Comparison of ENCODE assay signal across 18 cellular contexts in genomic region chr14:100425454-100425814, GRCh38. TPM values are rescaled to one million over a fixed set of nuclear protein-coding genes. Genes with fewer than 3 reads are reported as not detected.
DNase-seq lines count a peak whose midpoint lies in the region; ATAC-seq and TF ChIP-seq lines count a peak whose summit lies in the region.
"Had no signal": no experiment of that assay in that cellular context is flagged by ENCODE, and none has a peak within 500 bp of the region (broad histone marks: within the 10 kb centered on the region; RNA-seq: fewer than 3 reads in every experiment).

No MANE protein-coding gene starts in this region.

- no peak for DNase-seq in activated CD8-positive, alpha-beta T cell treated with anti-CD3 and anti-CD28 coated beads, Interleukin-2, amount 10 ng/mL, durations not matched to agents 7 days and 5 days
- DNase-seq in activated CD8-positive, alpha-beta T cell treated with anti-CD3 and anti-CD28 coated beads for 36 hours, result no peak
- DNase-seq in NCI-H2227 treated with DMSO at 0.1 percent for 48 hours (lab: John Stamatoyannopoulos, UW) (peak; percentile 30), NCI-H146 (lab: John Stamatoyannopoulos, UW) (no peak), LoVo (ENCODE audit: low spot score) (no peak)
- no peak for DNase-seq in central memory CD8-positive, alpha-beta T cell (ENCODE audit: low spot score in 2 of 2)
- DNase-seq in stimulated activated effector memory CD8-positive, alpha-beta T cell treated with anti-CD3 and anti-CD28 coated beads, Interleukin-12 subunit alpha, Interleukin-12 subunit beta, amount 100 ng/mL, for 72 hours (ENCODE audit: low spot score in 2 of 2), result no peak
- DNase-seq: AML-193, COR-L47, DMS 273 treated with DMSO at 0.1 percent for 48 hours, GDM1, GOT3, Kasumi-1, NCI-H1105 treated with DMSO at 0.1 percent for 48 hours, NCI-H226, NCI-H524 had no signal

- intact Hi-C loops in activated CD8-positive, alpha-beta T cell treated with anti-CD3 and anti-CD28 coated beads for 36 hours (cut with micrococcal nuclease), result no loop called here

- H3K36me3 Mint-ChIP-seq in activated CD8-positive, alpha-beta T cell treated with anti-CD3 and anti-CD28 coated beads, Interleukin-2, amount 10 ng/mL, durations not matched to agents 7 days and 5 days (ENCODE audit: low read depth), result no peaks in the 10 kb centered on the region
- H3K36me3 Mint-ChIP-seq in activated CD8-positive, alpha-beta T cell treated with anti-CD3 and anti-CD28 coated beads for 36 hours (ENCODE audit: low read depth), result no peaks in the 10 kb centered on the region
- H3K36me3 Mint-ChIP-seq in central memory CD8-positive, alpha-beta T cell (ENCODE audit: insufficient read depth), result no peaks in the 10 kb centered on the region
- no peaks in the 10 kb centered on the region for H3K36me3 Mint-ChIP-seq in stimulated activated effector memory CD8-positive, alpha-beta T cell treated with anti-CD3 and anti-CD28 coated beads, Interleukin-12 subunit alpha, Interleukin-12 subunit beta, amount 100 ng/mL, for 72 hours

- H3K27ac Mint-ChIP-seq in activated CD8-positive, alpha-beta T cell treated with anti-CD3 and anti-CD28 coated beads, Interleukin-2, amount 10 ng/mL, durations not matched to agents 7 days and 5 days, result peak overlapping the region; percentile 11
- H3K27ac Mint-ChIP-seq in activated CD8-positive, alpha-beta T cell treated with anti-CD3 and anti-CD28 coated beads for 36 hours, result no peak overlapping the region
- peak overlapping the region; percentile 70 for H3K27ac Mint-ChIP-seq in central memory CD8-positive, alpha-beta T cell (ENCODE audit: low read depth)
- peak overlapping the region; percentile 42 for H3K27ac Mint-ChIP-seq in stimulated activated effector memory CD8-positive, alpha-beta T cell treated with anti-CD3 and anti-CD28 coated beads, Interleukin-12 subunit alpha, Interleukin-12 subunit beta, amount 100 ng/mL, for 72 hours

- no peaks in the 10 kb centered on the region for H3K9me3 Mint-ChIP-seq in activated CD8-positive, alpha-beta T cell treated with anti-CD3 and anti-CD28 coated beads, Interleukin-2, amount 10 ng/mL, durations not matched to agents 7 days and 5 days (ENCODE audit: insufficient read depth)
- no peaks in the 10 kb centered on the region for H3K9me3 Mint-ChIP-seq in activated CD8-positive, alpha-beta T cell treated with anti-CD3 and anti-CD28 coated beads for 36 hours
- H3K9me3 Mint-ChIP-seq in central memory CD8-positive, alpha-beta T cell, result no peaks in the 10 kb centered on the region
- no peaks in the 10 kb centered on the region for H3K9me3 Mint-ChIP-seq in stimulated activated effector memory CD8-positive, alpha-beta T cell treated with anti-CD3 and anti-CD28 coated beads, Interleukin-12 subunit alpha, Interleukin-12 subunit beta, amount 100 ng/mL, for 72 hours
- H3K9me3 Mint-ChIP-seq: IgD-negative memory B cell had no signal

- peaks cover 14% of the 10 kb centered on the region for H3K4me1 Mint-ChIP-seq in activated CD8-positive, alpha-beta T cell treated with anti-CD3 and anti-CD28 coated beads, Interleukin-2, amount 10 ng/mL, durations not matched to agents 7 days and 5 days (ENCODE audit: low read depth)
- peaks cover 4% of the 10 kb centered on the region for H3K4me1 Mint-ChIP-seq in activated CD8-positive, alpha-beta T cell treated with anti-CD3 and anti-CD28 coated beads for 36 hours (ENCODE audit: low read depth)
- H3K4me1 Mint-ChIP-seq in central memory CD8-positive, alpha-beta T cell, result peaks cover 28% of the 10 kb centered on the region
- peaks cover 40% of the 10 kb centered on the region for H3K4me1 Mint-ChIP-seq in stimulated activated effector memory CD8-positive, alpha-beta T cell treated with anti-CD3 and anti-CD28 coated beads, Interleukin-12 subunit alpha, Interleukin-12 subunit beta, amount 100 ng/mL, for 72 hours

- H3K4me3 Mint-ChIP-seq in activated CD8-positive, alpha-beta T cell treated with anti-CD3 and anti-CD28 coated beads, Interleukin-2, amount 10 ng/mL, durations not matched to agents 7 days and 5 days, result no peak overlapping the region
- H3K4me3 Mint-ChIP-seq in activated CD8-positive, alpha-beta T cell treated with anti-CD3 and anti-CD28 coated beads for 36 hours, result no peak overlapping the region
- H3K4me3 Mint-ChIP-seq in central memory CD8-positive, alpha-beta T cell, result no peak overlapping the region
- H3K4me3 Mint-ChIP-seq in stimulated activated effector memory CD8-positive, alpha-beta T cell treated with anti-CD3 and anti-CD28 coated beads, Interleukin-12 subunit alpha, Interleukin-12 subunit beta, amount 100 ng/mL, for 72 hours, result no peak overlapping the region
- H3K4me3 Mint-ChIP-seq: IgD-negative memory B cell had no signal

- no peak for ATAC-seq in activated CD8-positive, alpha-beta T cell treated with anti-CD3 and anti-CD28 coated beads, Interleukin-2, amount 10 ng/mL, durations not matched to agents 7 days and 5 days
- no peak for ATAC-seq in activated CD8-positive, alpha-beta T cell treated with anti-CD3 and anti-CD28 coated beads for 36 hours
- no peak for ATAC-seq in central memory CD8-positive, alpha-beta T cell (replicated peaks; ENCODE audit: extremely low read depth, poor library complexity, severe bottlenecking)
- no peak for ATAC-seq in stimulated activated effector memory CD8-positive, alpha-beta T cell treated with anti-CD3 and anti-CD28 coated beads, Interleukin-12 subunit alpha, Interleukin-12 subunit beta, amount 100 ng/mL, for 72 hours
- ATAC-seq in GM21723 (IDR thresholded peaks at IDR 0.05; ENCODE audit: unreplicated experiment), result no peak

- POLR2A ChIA-PET in activated CD8-positive, alpha-beta T cell treated with anti-CD3 and anti-CD28 coated beads, Interleukin-2, amount 10 ng/mL, durations not matched to agents 7 days and 5 days (lab: Charles Lee), result interaction anchor here (1.0 kb wide), 1 partner anchor 10 kb away, joined by 4 read pairs; no protein-coding TSS in a partner anchor
- POLR2A ChIA-PET in activated CD8-positive, alpha-beta T cell treated with anti-CD3 and anti-CD28 coated beads for 36 hours (lab: Charles Lee), result interaction anchor here (1.4 kb wide), 1 partner anchor 13 kb away, joined by 5 read pairs; no protein-coding TSS in a partner anchor

- TF ChIP-seq CTCF in activated CD8-positive, alpha-beta T cell treated with anti-CD3 and anti-CD28 coated beads for 36 hours (IDR thresholded peaks at IDR 0.05), result no peak

- CTCF ChIA-PET in activated CD8-positive, alpha-beta T cell treated with anti-CD3 and anti-CD28 coated beads, Interleukin-2, amount 10 ng/mL, durations not matched to agents 7 days and 5 days (lab: Charles Lee), result interaction anchor here (1.0 to 2.6 kb wide), 3 partner anchors 14 to 220 kb away, joined by 3 to 7 read pairs (median 5); no protein-coding TSS in a partner anchor
- CTCF ChIA-PET in activated CD8-positive, alpha-beta T cell treated with anti-CD3 and anti-CD28 coated beads for 36 hours (lab: Charles Lee), result interaction anchor here (1.3 kb wide), 2 partner anchors 11 to 220 kb away, joined by 4 to 5 read pairs; no protein-coding TSS in a partner anchor

- no peaks in the 10 kb centered on the region for H3K27me3 Mint-ChIP-seq in activated CD8-positive, alpha-beta T cell treated with anti-CD3 and anti-CD28 coated beads, Interleukin-2, amount 10 ng/mL, durations not matched to agents 7 days and 5 days (ENCODE audit: low read depth)
- H3K27me3 Mint-ChIP-seq in activated CD8-positive, alpha-beta T cell treated with anti-CD3 and anti-CD28 coated beads for 36 hours, result no peaks in the 10 kb centered on the region
- no peaks in the 10 kb centered on the region for H3K27me3 Mint-ChIP-seq in central memory CD8-positive, alpha-beta T cell
- H3K27me3 Mint-ChIP-seq: IgD-negative memory B cell had no signal

RNA-seq across cellular contexts. Expression of gene WDR25, which starts 49.1 kb away (rescaled TPM):
- total RNA-seq in activated CD8-positive, alpha-beta T cell treated with anti-CD3 and anti-CD28 coated beads, Interleukin-2, amount 10 ng/mL, durations not matched to agents 7 days and 5 days, result 1 to 10 TPM; 7.2 to 7.9 TPM
- 1 to 10 TPM; 6.2 to 7.5 TPM for total RNA-seq in activated CD8-positive, alpha-beta T cell treated with anti-CD3 and anti-CD28 coated beads for 36 hours
